ENCODE assay signal across 15 cellular contexts in the genomic region with DNA sequence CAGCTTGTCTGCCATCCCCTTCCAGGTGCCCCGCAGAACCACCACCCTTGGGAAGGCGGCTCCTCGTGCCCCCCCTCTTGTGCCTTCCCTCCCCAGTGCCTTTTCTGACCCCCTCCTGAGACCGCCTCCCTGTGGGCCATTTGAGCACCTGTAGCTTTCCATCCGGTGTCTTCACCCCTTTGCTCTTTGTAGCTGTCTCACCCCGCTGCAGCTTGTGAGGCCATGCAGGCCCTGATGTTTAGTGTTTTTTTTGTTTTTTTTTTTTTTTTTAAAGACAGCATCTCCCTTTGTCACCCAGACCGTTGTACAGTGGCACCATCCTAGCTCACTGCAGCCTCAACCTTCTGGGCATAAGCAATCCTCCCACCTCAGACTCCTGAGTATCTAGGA. TPM values are rescaled to one million over a fixed set of nuclear protein-coding genes. Genes with fewer than 3 reads are reported as not detected.
A peak's percentile ranks its signal among the peaks of the same experiment; 100 is the strongest.
DNase-seq lines count a peak whose midpoint lies in the region; TF ChIP-seq lines count a peak whose summit lies in the region.
"Had no signal": no experiment of that assay in that cellular context is flagged by ENCODE, and none has a peak within 500 bp of the region (broad histone marks: within the 10 kb centered on the region; RNA-seq: fewer than 3 reads in every experiment).

No MANE protein-coding gene starts in this region.

- H3K9ac ChIP-seq in HUES6 (ENCODE audit: low read length) (peak overlapping the region; percentile 71), colonic mucosa (ENCODE audit: low read depth in 2 of 2, low read length in 2 of 2) (peak overlapping the region in 1 of 2 donors; percentile 21)

- H3K27me3 Mint-ChIP-seq in nephron progenitor cell (ENCODE audit: low read depth, poor library complexity) = peaks cover 2% of the 10 kb centered on the region
- no peaks in the 10 kb centered on the region for H3K27me3 Mint-ChIP-seq in activated CD4-positive, alpha-beta memory T cell treated with anti-CD3 and anti-CD28 coated beads, Interleukin-2, amount 10 ng/mL, durations not matched to agents 7 days and 5 days
- H3K27me3 Mint-ChIP-seq: activated B cell treated with CpG ODN at 0.5 μM for 24 hours; dendritic cell treated with granulocyte-macrophage colony-stimulating factor and Interleukin-4, amounts not matched to agents 40 ng/mL and 50 ng/mL, for 4 days had no signal

- H3K27ac Mint-ChIP-seq in nephron progenitor cell = peak overlapping the region; percentile 73
- H3K27ac Mint-ChIP-seq in activated CD4-positive, alpha-beta memory T cell treated with anti-CD3 and anti-CD28 coated beads, Interleukin-2, amount 10 ng/mL, durations not matched to agents 7 days and 5 days = no peak overlapping the region
- H3K27ac Mint-ChIP-seq: activated B cell treated with CpG ODN at 0.5 μM for 24 hours; dendritic cell treated with granulocyte-macrophage colony-stimulating factor and Interleukin-4, amounts not matched to agents 40 ng/mL and 50 ng/mL, for 4 days had no signal

- peaks cover 50% of the 10 kb centered on the region for H3K4me1 ChIP-seq in HUES6 (ENCODE audit: control insufficient read depth, insufficient read depth, low read length)
- H3K4me1 ChIP-seq in colonic mucosa = peaks cover 6% of the 10 kb centered on the region

- intact Hi-C loops in colonic mucosa (cut with DNase I) = no loop called here

- H3K4me3 Mint-ChIP-seq in nephron progenitor cell = peak overlapping the region; percentile 9
- H3K4me3 Mint-ChIP-seq in activated CD4-positive, alpha-beta memory T cell treated with anti-CD3 and anti-CD28 coated beads, Interleukin-2, amount 10 ng/mL, durations not matched to agents 7 days and 5 days = no peak overlapping the region
- H3K4me3 Mint-ChIP-seq: activated B cell treated with CpG ODN at 0.5 μM for 24 hours; dendritic cell treated with granulocyte-macrophage colony-stimulating factor and Interleukin-4, amounts not matched to agents 40 ng/mL and 50 ng/mL, for 4 days had no signal

- H3K36me3 Mint-ChIP-seq in nephron progenitor cell (ENCODE audit: low read depth) = peaks cover 9% of the 10 kb centered on the region
- no peaks in the 10 kb centered on the region for H3K36me3 Mint-ChIP-seq in activated CD4-positive, alpha-beta memory T cell treated with anti-CD3 and anti-CD28 coated beads, Interleukin-2, amount 10 ng/mL, durations not matched to agents 7 days and 5 days (ENCODE audit: low read depth)

- CTCF ChIA-PET in activated CD4-positive, alpha-beta memory T cell treated with anti-CD3 and anti-CD28 coated beads, Interleukin-2, amount 10 ng/mL, durations not matched to agents 7 days and 5 days (lab: Charles Lee) = interaction anchor here (0.6 to 0.7 kb wide), 3 partner anchors 12 to 326 kb away, joined by 3 to 4 read pairs (median 3); no protein-coding TSS in a partner anchor

- H3K27me3 ChIP-seq in HUES6 (ENCODE audit: control insufficient read depth, insufficient read depth, low read length) = no peaks in the 10 kb centered on the region
- H3K27me3 ChIP-seq in colonic mucosa = no peaks in the 10 kb centered on the region

- H3K9me3 ChIP-seq in HUES6 (ENCODE audit: control insufficient read depth, insufficient read depth, low read depth, low read length) (no peaks in the 10 kb centered on the region), colonic mucosa (no peaks in the 10 kb centered on the region)
- H3K9me3 ChIP-seq: thoracic aorta had no signal

- H3K4me3 ChIP-seq in HUES6 (ENCODE audit: low read depth, low read length) (peak overlapping the region; percentile 31; the same call in 1 of the 2 replicates), colonic mucosa (no peak overlapping the region)
- H3K4me3 ChIP-seq: SK-N-MC, skin epidermis, thoracic aorta had no signal

- TF ChIP-seq CTCF in 22Rv1 (IDR thresholded peaks at IDR 0.05) (no peak), colonic mucosa (IDR thresholded peaks at IDR 0.05) (no peak), nephron progenitor cell (IDR thresholded peaks at IDR 0.05) (no peak)

- peaks cover 74% of the 10 kb centered on the region for H3K4me1 Mint-ChIP-seq in nephron progenitor cell
- no peaks in the 10 kb centered on the region for H3K4me1 Mint-ChIP-seq in activated CD4-positive, alpha-beta memory T cell treated with anti-CD3 and anti-CD28 coated beads, Interleukin-2, amount 10 ng/mL, durations not matched to agents 7 days and 5 days

- no peaks in the 10 kb centered on the region for H3K9me3 Mint-ChIP-seq in nephron progenitor cell
- H3K9me3 Mint-ChIP-seq in activated CD4-positive, alpha-beta memory T cell treated with anti-CD3 and anti-CD28 coated beads, Interleukin-2, amount 10 ng/mL, durations not matched to agents 7 days and 5 days = no peaks in the 10 kb centered on the region
- H3K9me3 Mint-ChIP-seq: activated B cell treated with CpG ODN at 0.5 μM for 24 hours; dendritic cell treated with granulocyte-macrophage colony-stimulating factor and Interleukin-4, amounts not matched to agents 40 ng/mL and 50 ng/mL, for 4 days had no signal

- peak overlapping the region; percentile 21; the same call in 1 of the 2 replicates for H3K27ac ChIP-seq in 22Rv1
- H3K27ac ChIP-seq in HUES6 (ENCODE audit: low read depth, low read length) = peak overlapping the region; percentile 41; the same call in 1 of the 2 replicates
- H3K27ac ChIP-seq in colonic mucosa = peak overlapping the region; percentile 10
- H3K27ac ChIP-seq: skin epidermis, thoracic aorta had no signal

- peaks cover 7% of the 10 kb centered on the region; the same call in 1 of the 2 replicates for H3K36me3 ChIP-seq in HUES6 (ENCODE audit: control insufficient read depth, insufficient read depth, low read length)
- H3K36me3 ChIP-seq in colonic mucosa = no peaks in the 10 kb centered on the region
- H3K36me3 ChIP-seq: thoracic aorta had no signal

- DNase-seq in colonic mucosa (no peak), nephron progenitor cell (no peak), midbrain (lab: John Stamatoyannopoulos, UW) (no peak), NCI-H1105 (lab: John Stamatoyannopoulos, UW) (no peak)
- no peak for DNase-seq in activated CD4-positive, alpha-beta T cell treated with anti-CD3 and anti-CD28 coated beads for 4 hours
- no peak for DNase-seq in activated CD4-positive, alpha-beta memory T cell treated with anti-CD3 and anti-CD28 coated beads, Interleukin-2, amount 10 ng/mL, durations not matched to agents 7 days and 5 days
- DNase-seq: activated B cell treated with CpG ODN at 0.5 μM for 24 hours, kidney glomerular epithelial cell, NCI-H2107 had no signal

- POLR2A ChIA-PET in activated CD4-positive, alpha-beta memory T cell treated with anti-CD3 and anti-CD28 coated beads, Interleukin-2, amount 10 ng/mL, durations not matched to agents 7 days and 5 days (lab: Charles Lee) = interaction anchor here (0.9 kb wide), 1 partner anchor 13 kb away, joined by 3 read pairs; no protein-coding TSS in a partner anchor

RNA-seq across cellular contexts. Expression of a gene that starts 52.5 kb away (rescaled TPM):
- total RNA-seq in colonic mucosa = 10 to 100 TPM; 68.5 to 97.5 TPM
- total RNA-seq in activated CD4-positive, alpha-beta memory T cell treated with anti-CD3 and anti-CD28 coated beads, Interleukin-2, amount 10 ng/mL, durations not matched to agents 7 days and 5 days = 10 to 100 TPM; 21.1 to 22.4 TPM
